In genomic region chr2:169208026-169208425, GRCh38 we compare ENCODE assay signal across 26 cellular contexts.
"Had no signal": no experiment of that assay in that cellular context is flagged by ENCODE, and none has a peak within 500 bp of the region (broad histone marks: within the 10 kb centered on the region; RNA-seq: fewer than 3 reads in every experiment).

No MANE protein-coding gene starts in this region.

- DNase-seq: stimulated activated CD4-positive, alpha-beta T cell treated with anti-CD3 and anti-CD28 coated beads, Interleukin-2, amount 100 ng/mL, for 48 hours; stimulated activated CD4-positive, alpha-beta T cell treated with anti-CD3 and anti-CD28 coated beads, Interleukin-4, amount 100 ng/mL, for 1 hour; stimulated activated CD4-positive, alpha-beta T cell treated with anti-CD3 and anti-CD28 coated beads, Interleukin-4, amount 100 ng/mL, for 24 hours; stimulated activated CD4-positive, alpha-beta T cell treated with anti-CD3 and anti-CD28 coated beads, Interleukin-4, amount 100 ng/mL, for 4 hours; stimulated activated CD8-positive, alpha-beta memory T cell treated with anti-CD3 and anti-CD28 coated beads, Interleukin-4, amount 100 ng/mL, for 48 hours; stimulated activated naive B cell treated with anti-CD40 and anti-IgM and Interleukin-4, amounts not matched to agents 10 μg/mL and 1 μg/mL and 100 μg/mL, for 72 hours; stimulated activated naive CD4-positive, alpha-beta T cell; stimulated activated naive CD4-positive, alpha-beta T cell treated with Interleukin-2 at 50 U/mL for 16 hours; stimulated activated naive CD8-positive, alpha-beta T cell treated with anti-CD3 and anti-CD28 coated beads, Interleukin-15, amount 100 ng/mL, for 72 hours; stimulated activated naive CD8-positive, alpha-beta T cell treated with anti-CD3 and anti-CD28 coated beads, Interleukin-15, Interleukin-2, amounts not matched to agents 100 U/mL and 50 U/mL, for 24 hours; stomach; substantia nigra; testis; thyroid gland; tibial artery; transverse colon; upper lobe of left lung; upper lobe of right lung; uterus had no signal

- H3K4me3 ChIP-seq: stomach, suprapubic skin, testis, thoracic aorta, thyroid gland, tibial artery, tibial nerve, transverse colon, upper lobe of left lung, upper lobe of right lung, uterus, vagina had no signal

- FAIRE-seq: urothelium cell line had no signal

- H3K27ac ChIP-seq: stomach, suprapubic skin, testis, thoracic aorta, thyroid gland, tibial artery, tibial nerve, transverse colon, upper lobe of left lung, upper lobe of right lung, uterus, vagina had no signal

- H3K9me3 ChIP-seq: stomach, suprapubic skin, testis, thoracic aorta, thyroid gland, tibial artery, tibial nerve, transverse colon, upper lobe of left lung, upper lobe of right lung, uterus, vagina had no signal

- H3K4me1 ChIP-seq: suprapubic skin, testis, thyroid gland, tibial artery, tibial nerve, transverse colon, upper lobe of left lung, upper lobe of right lung, uterus, vagina had no signal

- H3K27me3 ChIP-seq: stomach, suprapubic skin, testis, thyroid gland, tibial artery, tibial nerve, transverse colon, upper lobe of left lung, upper lobe of right lung, uterus, vagina had no signal

- ATAC-seq: stimulated activated effector memory CD8-positive, alpha-beta T cell treated with anti-CD3 and anti-CD28 coated beads, Interleukin-12 subunit alpha, Interleukin-12 subunit beta, amount 100 ng/mL, for 72 hours; stimulated activated memory B cell treated with anti-CD40 and anti-IgM and Interleukin-4, amounts not matched to agents 10 μg/mL and 1 μg/mL and 100 μg/mL, for 72 hours; stimulated activated naive B cell treated with anti-CD40 and anti-IgM and Interleukin-4, amounts not matched to agents 10 μg/mL and 1 μg/mL and 100 μg/mL, for 72 hours; stimulated activated naive CD8-positive, alpha-beta T cell treated with anti-CD3 and anti-CD28 coated beads, Interleukin-15, amount 100 ng/mL, for 72 hours; stimulated activated naive CD8-positive, alpha-beta T cell treated with anti-CD3 and anti-CD28 coated beads, Interleukin-15, Interleukin-2, amounts not matched to agents 100 U/mL and 50 U/mL, for 24 hours; upper lobe of right lung had no signal

- H3K36me3 ChIP-seq: stomach, suprapubic skin, thoracic aorta, tibial artery, tibial nerve, transverse colon, upper lobe of left lung, upper lobe of right lung, uterus, vagina had no signal
